8 cellular contexts compared by ENCODE assay signal in genomic region chr3:38139652-38140051, GRCh38. TPM values are rescaled to one million over a fixed set of nuclear protein-coding genes. Genes with fewer than 3 reads are reported as not detected.
DNase-seq lines count a peak whose midpoint lies in the region; ATAC-seq and TF ChIP-seq lines count a peak whose summit lies in the region.

No MANE protein-coding gene starts in this region.

- peak overlapping the region; percentile 77 for H3K4me3 ChIP-seq in HL-60 (replicated peaks; ENCODE audit: insufficient read depth, low read length)

- H3K4me1 Mint-ChIP-seq in activated T-helper 17 cell treated with anti-CD3 and anti-CD28 coated beads, Interleukin-2, amount 50 U/mL, for 72 hours = peaks cover 38% of the 10 kb centered on the region
- H3K4me1 Mint-ChIP-seq in stimulated activated memory B cell treated with anti-CD40 and anti-IgM and Interleukin-4, amounts not matched to agents 10 μg/mL and 1 μg/mL and 100 μg/mL, for 72 hours = peaks cover 75% of the 10 kb centered on the region

- peaks cover 57% of the 10 kb centered on the region for H3K36me3 Mint-ChIP-seq in activated T-helper 17 cell treated with anti-CD3 and anti-CD28 coated beads, Interleukin-2, amount 50 U/mL, for 72 hours (ENCODE audit: low read depth)
- H3K36me3 Mint-ChIP-seq in stimulated activated memory B cell treated with anti-CD40 and anti-IgM and Interleukin-4, amounts not matched to agents 10 μg/mL and 1 μg/mL and 100 μg/mL, for 72 hours = peaks cover 26% of the 10 kb centered on the region

- no peak for DNase-seq in HL-60 (ENCODE audit: low read depth in 1 of 2, low spot score in 1 of 2)
- peak; percentile 42 for DNase-seq in islet precursor cell
- DNase-seq in NCI-H187 treated with DMSO at 0.1 percent for 48 hours (lab: John Stamatoyannopoulos, UW) = no peak
- no peak for DNase-seq in OCI-M1 (lab: John Stamatoyannopoulos, UW)

- H3K4me3 Mint-ChIP-seq in activated T-helper 17 cell treated with anti-CD3 and anti-CD28 coated beads, Interleukin-2, amount 50 U/mL, for 72 hours = peak overlapping the region; percentile 84
- H3K4me3 Mint-ChIP-seq in stimulated activated memory B cell treated with anti-CD40 and anti-IgM and Interleukin-4, amounts not matched to agents 10 μg/mL and 1 μg/mL and 100 μg/mL, for 72 hours = peak overlapping the region; percentile 82

- ATAC-seq in activated T-helper 17 cell treated with anti-CD3 and anti-CD28 coated beads, Interleukin-2, amount 50 U/mL, for 72 hours (replicated peaks) = no peak
- ATAC-seq in stimulated activated memory B cell treated with anti-CD40 and anti-IgM and Interleukin-4, amounts not matched to agents 10 μg/mL and 1 μg/mL and 100 μg/mL, for 72 hours = no peak
- ATAC-seq in GM19023 (IDR thresholded peaks at IDR 0.05; ENCODE audit: unreplicated experiment) (no peak), HG02588 (IDR thresholded peaks at IDR 0.05; ENCODE audit: unreplicated experiment) (no peak)

- no peak overlapping the region for H3K27ac ChIP-seq in HL-60 (replicated peaks)

- H3K27ac Mint-ChIP-seq in activated T-helper 17 cell treated with anti-CD3 and anti-CD28 coated beads, Interleukin-2, amount 50 U/mL, for 72 hours = peak overlapping the region; percentile 80
- H3K27ac Mint-ChIP-seq in stimulated activated memory B cell treated with anti-CD40 and anti-IgM and Interleukin-4, amounts not matched to agents 10 μg/mL and 1 μg/mL and 100 μg/mL, for 72 hours = peak overlapping the region; percentile 87

- H3K27me3 Mint-ChIP-seq in activated T-helper 17 cell treated with anti-CD3 and anti-CD28 coated beads, Interleukin-2, amount 50 U/mL, for 72 hours = no peaks in the 10 kb centered on the region
- H3K27me3 Mint-ChIP-seq in stimulated activated memory B cell treated with anti-CD40 and anti-IgM and Interleukin-4, amounts not matched to agents 10 μg/mL and 1 μg/mL and 100 μg/mL, for 72 hours = no peaks in the 10 kb centered on the region

- no peaks in the 10 kb centered on the region for H3K27me3 ChIP-seq in HL-60 (ENCODE audit: insufficient read depth, poor library complexity, severe bottlenecking)

- H3K9me3 Mint-ChIP-seq in activated T-helper 17 cell treated with anti-CD3 and anti-CD28 coated beads, Interleukin-2, amount 50 U/mL, for 72 hours = no peaks in the 10 kb centered on the region
- H3K9me3 Mint-ChIP-seq in stimulated activated memory B cell treated with anti-CD40 and anti-IgM and Interleukin-4, amounts not matched to agents 10 μg/mL and 1 μg/mL and 100 μg/mL, for 72 hours = no peaks in the 10 kb centered on the region

- TF ChIP-seq CTCF in HL-60 (IDR thresholded peaks at IDR 0.05; ENCODE audit: insufficient read depth, low read length) = no peak

RNA-seq across cellular contexts. Expression of gene MYD88, which starts 1.2 kb away (rescaled TPM):
- total RNA-seq in activated T-helper 17 cell treated with anti-CD3 and anti-CD28 coated beads, Interleukin-2, amount 50 U/mL, for 72 hours = 10 to 100 TPM; 34.5 to 57.0 TPM

RNA-seq across cellular contexts. Expression of gene ACAA1, which starts 2.7 kb away (rescaled TPM):
- 10 to 100 TPM; 67.5 to 82.8 TPM for total RNA-seq in activated T-helper 17 cell treated with anti-CD3 and anti-CD28 coated beads, Interleukin-2, amount 50 U/mL, for 72 hours

RNA-seq across cellular contexts. Expression of gene OXSR1, which starts 25.7 kb away (rescaled TPM):
- total RNA-seq in activated T-helper 17 cell treated with anti-CD3 and anti-CD28 coated beads, Interleukin-2, amount 50 U/mL, for 72 hours = 10 to 100 TPM; 77.8 to 78.4 TPM
